ENCODE assay signal across 13 cellular contexts in the genomic region with DNA sequence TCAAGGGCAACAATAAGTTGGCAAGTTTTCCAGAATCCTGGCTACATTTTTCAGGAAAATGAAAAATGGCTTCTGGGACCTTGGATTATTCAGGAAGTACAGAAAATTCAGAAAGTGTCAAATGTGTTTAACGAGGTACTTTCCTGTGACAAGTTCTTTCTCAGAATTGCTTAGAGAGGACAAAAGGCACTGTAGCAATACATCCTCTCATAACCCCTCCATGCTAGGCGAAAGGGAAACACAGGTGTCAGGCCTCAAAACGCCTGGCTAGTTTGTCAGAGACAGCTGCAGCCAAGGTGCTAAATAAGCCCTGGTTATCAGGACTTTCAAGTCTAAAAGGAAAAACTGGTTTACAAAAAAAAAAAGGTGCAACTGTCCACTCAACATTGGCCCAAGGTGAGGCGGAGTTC.
A peak's percentile ranks its signal among the peaks of the same experiment; 100 is the strongest.
DNase-seq lines count a peak whose midpoint lies in the region; ATAC-seq, FAIRE-seq and TF ChIP-seq lines count a peak whose summit lies in the region.
"Had no signal": no experiment of that assay in that cellular context is flagged by ENCODE, and none has a peak within 500 bp of the region (broad histone marks: within the 10 kb centered on the region; RNA-seq: fewer than 3 reads in every experiment).

No MANE protein-coding gene starts in this region.

- DNase-seq in GM12892 (ENCODE audit: insufficient read length) (no peak), endodermal cell (no peak), D341Med (ENCODE audit: low spot score) (no peak), NCI-H526 (lab: John Stamatoyannopoulos, UW) (no peak)
- DNase-seq: NCI-H524 treated with DMSO at 0.1 percent for 48 hours, posterior cingulate gyrus, SW 1271, trophoblast cell had no signal

- H3K4me1 ChIP-seq in endodermal cell (ENCODE audit: control insufficient read depth, insufficient read depth, low read length), result peaks cover 17% of the 10 kb centered on the region

- TF ChIP-seq POLR2A in GM12892 (IDR thresholded peaks at IDR 0.05; ENCODE audit: low read depth, low read length), result no peak

- peaks cover 30% of the 10 kb centered on the region for H3K36me3 Mint-ChIP-seq in endodermal cell (ENCODE audit: low read depth)

- H3K4me3 ChIP-seq in endodermal cell (ENCODE audit: low read length), result peak overlapping the region; percentile 61

- H3K4me1 Mint-ChIP-seq in endodermal cell, result peaks cover 47% of the 10 kb centered on the region

- WGBS in endodermal cell (ENCODE audit: insufficient coverage in 1 of 2, insufficient read length in 1 of 2), 2 experiments, result 60 to 68% methylated on average over 2 to 4 of the region's 4 CpGs

- TF ChIP-seq CTCF in endodermal cell (conservative IDR thresholded peaks at IDR 0.05), result no peak

- no peak overlapping the region for H3K4me3 Mint-ChIP-seq in endodermal cell

- H3K27ac Mint-ChIP-seq in endodermal cell, result no peak overlapping the region

- H3K9me3 ChIP-seq in endodermal cell (ENCODE audit: control insufficient read depth, low read length), result peaks cover 7% of the 10 kb centered on the region

- no peaks in the 10 kb centered on the region for H3K27me3 ChIP-seq in endodermal cell (ENCODE audit: control insufficient read depth, insufficient read depth, low read length, poor library complexity, severe bottlenecking)

- ATAC-seq in GM19467 (IDR thresholded peaks at IDR 0.05; ENCODE audit: unreplicated experiment) (peak; percentile 71), HG03460 (IDR thresholded peaks at IDR 0.05; ENCODE audit: unreplicated experiment) (peak; percentile 66), HG02884 (IDR thresholded peaks at IDR 0.05; ENCODE audit: unreplicated experiment) (no peak), GM21528 (IDR thresholded peaks at IDR 0.05; ENCODE audit: low FRiP score, unreplicated experiment) (no peak)

- peak overlapping the region; percentile 5 for H3K9ac ChIP-seq in endodermal cell (ENCODE audit: extremely low read depth, low read length, poor library complexity, severe bottlenecking)

- no peak overlapping the region for H3K27ac ChIP-seq in endodermal cell (ENCODE audit: low read depth, low read length)

- H3K36me3 ChIP-seq in endodermal cell (ENCODE audit: control insufficient read depth, insufficient read depth, low read length), result peaks cover 4% of the 10 kb centered on the region

- no peaks in the 10 kb centered on the region for H3K27me3 Mint-ChIP-seq in endodermal cell (ENCODE audit: insufficient read depth)

- H3K9me3 Mint-ChIP-seq in endodermal cell, result no peaks in the 10 kb centered on the region

- peak; percentile 83 for FAIRE-seq in GM12892 (lab: Jason Lieb, UNC)
- FAIRE-seq: GM12891 had no signal

Comparison
In these comparisons a context has a peak if more than half of its experiments do, and no peak if none do; other contexts are left out.
1. ATAC-seq: peak in GM19467 (single experiment) and HG03460 (single experiment); none in HG02884 (single experiment) and GM21528 (single experiment).